23 cellular contexts compared by ENCODE assay signal in genomic region chr14:75445958-75446357, GRCh38.
"Had no signal": no experiment of that assay in that cellular context is flagged by ENCODE, and none has a peak within 500 bp of the region (broad histone marks: within the 10 kb centered on the region; RNA-seq: fewer than 3 reads in every experiment).

No MANE protein-coding gene starts in this region.

- H2AFZ ChIP-seq: hepatocyte had no signal

- H3K27me3 ChIP-seq: hepatocyte, spleen, testis, tibial nerve, upper lobe of right lung, vagina had no signal

- H3K27me3 Mint-ChIP-seq: stimulated activated naive B cell treated with anti-CD40 and anti-IgM and Interleukin-4, amounts not matched to agents 10 μg/mL and 1 μg/mL and 100 μg/mL, for 72 hours had no signal

- H3K9me3 Mint-ChIP-seq: nephron; stimulated activated naive B cell treated with anti-CD40 and anti-IgM and Interleukin-4, amounts not matched to agents 10 μg/mL and 1 μg/mL and 100 μg/mL, for 72 hours; stimulated activated naive CD8-positive, alpha-beta T cell treated with anti-CD3 and anti-CD28 coated beads, Interleukin-15, amount 100 ng/mL, for 72 hours had no signal

- H3K27ac Mint-ChIP-seq: nephron; stimulated activated naive B cell treated with anti-CD40 and anti-IgM and Interleukin-4, amounts not matched to agents 10 μg/mL and 1 μg/mL and 100 μg/mL, for 72 hours had no signal

- H3K4me2 ChIP-seq: hepatocyte had no signal

- H3K9me3 ChIP-seq: left ventricle myocardium inferior, lower lobe of right lung, spleen, testis, tibial nerve, upper lobe of right lung, vagina had no signal

- DNase-seq: effector memory CD4-positive, alpha-beta T cell; head of caudate nucleus; kidney; left cardiac atrium; left ventricle myocardium inferior; lower lobe of right lung; mesenchymal stem cell; midbrain; spleen; stimulated activated CD4-positive, alpha-beta T cell treated with anti-CD3 and anti-CD28 coated beads, Interleukin-15, amount 100 ng/mL, for 24 hours; stimulated activated CD4-positive, alpha-beta T cell treated with anti-CD3 and anti-CD28 coated beads, Interleukin-1b, Interleukin-23, amount 100 ng/mL, for 48 hours; stimulated activated CD4-positive, alpha-beta T cell treated with anti-CD3 and anti-CD28 coated beads, Interleukin-4, amount 100 ng/mL, for 4 hours; stimulated activated naive B cell treated with anti-CD40 and anti-IgM and Interleukin-4, amounts not matched to agents 10 μg/mL and 1 μg/mL and 100 μg/mL, for 72 hours; stimulated activated naive CD8-positive, alpha-beta T cell treated with anti-CD3 and anti-CD28 coated beads, Interleukin-15, amount 100 ng/mL, for 72 hours; testis; upper lobe of right lung had no signal

- FAIRE-seq: endometrium had no signal

- ATAC-seq: esophagus mucosa; left cardiac atrium; lower lobe of right lung; sciatic nerve; stimulated activated naive B cell treated with anti-CD40 and anti-IgM and Interleukin-4, amounts not matched to agents 10 μg/mL and 1 μg/mL and 100 μg/mL, for 72 hours; stimulated activated naive CD8-positive, alpha-beta T cell treated with anti-CD3 and anti-CD28 coated beads, Interleukin-15, amount 100 ng/mL, for 72 hours had no signal

- H3K27ac ChIP-seq: hepatocyte, left ventricle myocardium inferior, lower lobe of right lung, testis, upper lobe of right lung, vagina had no signal

- H3K4me3 ChIP-seq: hepatocyte, left ventricle myocardium inferior, lower lobe of right lung, spleen, testis, tibial nerve, upper lobe of right lung, vagina had no signal

- H3K4me3 Mint-ChIP-seq: nephron; stimulated activated naive B cell treated with anti-CD40 and anti-IgM and Interleukin-4, amounts not matched to agents 10 μg/mL and 1 μg/mL and 100 μg/mL, for 72 hours; stimulated activated naive CD8-positive, alpha-beta T cell treated with anti-CD3 and anti-CD28 coated beads, Interleukin-15, amount 100 ng/mL, for 72 hours had no signal

- H3K4me1 Mint-ChIP-seq: stimulated activated naive CD8-positive, alpha-beta T cell treated with anti-CD3 and anti-CD28 coated beads, Interleukin-15, amount 100 ng/mL, for 72 hours had no signal

- H3K36me3 ChIP-seq: vagina had no signal
